ENCODE assay signal across 18 cellular contexts in the genomic region with DNA sequence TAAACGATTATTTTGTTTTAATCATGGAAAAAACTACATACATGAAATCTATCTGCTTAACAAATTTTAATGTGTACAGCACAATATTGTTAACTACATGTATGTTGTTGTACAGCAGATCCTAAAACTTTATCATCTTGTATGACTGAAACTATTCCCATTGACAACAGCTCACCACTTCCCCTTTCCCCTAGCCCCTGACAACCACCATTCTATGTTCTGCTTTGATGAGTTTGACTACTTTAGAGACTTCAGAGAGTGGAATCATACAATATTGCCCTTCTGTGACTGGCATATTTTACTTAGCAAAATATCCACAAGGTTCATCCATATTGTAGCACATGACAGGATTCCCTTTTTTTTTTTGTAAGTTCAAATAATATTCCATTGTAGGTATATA.
DNase-seq lines count a peak whose midpoint lies in the region; ATAC-seq and TF ChIP-seq lines count a peak whose summit lies in the region.
"Had no signal": no experiment of that assay in that cellular context is flagged by ENCODE, and none has a peak within 500 bp of the region (broad histone marks: within the 10 kb centered on the region; RNA-seq: fewer than 3 reads in every experiment).

No MANE protein-coding gene starts in this region.

- no peaks in the 10 kb centered on the region for H3K36me3 Mint-ChIP-seq in stimulated activated naive B cell treated with anti-CD40 and anti-IgM and Interleukin-4, amounts not matched to agents 10 μg/mL and 1 μg/mL and 100 μg/mL, for 72 hours

- in situ Hi-C loops in brain microvascular endothelial cell (cut with HindIII; ENCODE audit: low pct_ligation_motif_present, low sequenced_read_pairs) = no loop called here

- TF ChIP-seq CTCF in NB4 (IDR thresholded peaks at IDR 0.05; ENCODE audit: low read depth, low read length) (no peak), brain microvascular endothelial cell (IDR thresholded peaks at IDR 0.05; ENCODE audit: low read depth, low read length, missing control alignments) (no peak)

- DNase-seq in NB4 (ENCODE audit: low read depth) = peak; percentile 15
- DNase-seq in stimulated activated naive B cell treated with anti-CD40 and anti-IgM and Interleukin-4, amounts not matched to agents 10 μg/mL and 1 μg/mL and 100 μg/mL, for 72 hours = no peak
- no peak for DNase-seq in cardiac septum (ENCODE audit: low spot score)
- no peak for DNase-seq in brain microvascular endothelial cell
- DNase-seq: erythroblast, IMR-90, left colon, NCI-H1048, NCI-H2081 treated with DMSO at 0.1 percent for 48 hours, NCI-H510A treated with DMSO at 0.1 percent for 48 hours, SJCRH30 had no signal

- intact Hi-C loops in cardiac septum (cut with DNase I) = no loop called here

- no peak overlapping the region for H3K4me3 Mint-ChIP-seq in stimulated activated naive B cell treated with anti-CD40 and anti-IgM and Interleukin-4, amounts not matched to agents 10 μg/mL and 1 μg/mL and 100 μg/mL, for 72 hours
- H3K4me3 Mint-ChIP-seq: activated T-helper 17 cell treated with anti-CD3 and anti-CD28 coated beads, Interleukin-2, amount 50 U/mL, for 72 hours had no signal

- H3K9me3 Mint-ChIP-seq in stimulated activated naive B cell treated with anti-CD40 and anti-IgM and Interleukin-4, amounts not matched to agents 10 μg/mL and 1 μg/mL and 100 μg/mL, for 72 hours = no peaks in the 10 kb centered on the region
- H3K9me3 Mint-ChIP-seq: activated T-helper 17 cell treated with anti-CD3 and anti-CD28 coated beads, Interleukin-2, amount 50 U/mL, for 72 hours had no signal

- H3K4me1 Mint-ChIP-seq in stimulated activated naive B cell treated with anti-CD40 and anti-IgM and Interleukin-4, amounts not matched to agents 10 μg/mL and 1 μg/mL and 100 μg/mL, for 72 hours = peaks cover 3 to 5% of the 10 kb centered on the region in 2 donors
- H3K4me1 Mint-ChIP-seq: activated T-helper 17 cell treated with anti-CD3 and anti-CD28 coated beads, Interleukin-2, amount 50 U/mL, for 72 hours had no signal

- H3K4me3 ChIP-seq in NB4 (ENCODE audit: low read depth, low read length) (no peak overlapping the region), brain microvascular endothelial cell (ENCODE audit: low read depth, low read length) (no peak overlapping the region)
- H3K4me3 ChIP-seq: gastroesophageal sphincter, SJCRH30, thoracic aorta had no signal

- no peaks in the 10 kb centered on the region for H3K36me3 ChIP-seq in brain microvascular endothelial cell (replicated peaks)
- H3K36me3 ChIP-seq: gastroesophageal sphincter, SJCRH30, thoracic aorta had no signal

- H3K27me3 ChIP-seq in brain microvascular endothelial cell (replicated peaks) = no peaks in the 10 kb centered on the region
- H3K27me3 ChIP-seq: gastroesophageal sphincter, SJCRH30 had no signal

- TF ChIP-seq POLR2A in NB4 (IDR thresholded peaks at IDR 0.05; ENCODE audit: extremely low read depth, insufficient read length) = no peak

- ATAC-seq in GM19351 (IDR thresholded peaks at IDR 0.05; ENCODE audit: unreplicated experiment) = peak; percentile 86
- peak; percentile 67 for ATAC-seq in HG03139 (IDR thresholded peaks at IDR 0.05; ENCODE audit: unreplicated experiment)
- peak; percentile 94 for ATAC-seq in stimulated activated naive B cell treated with anti-CD40 and anti-IgM and Interleukin-4, amounts not matched to agents 10 μg/mL and 1 μg/mL and 100 μg/mL, for 72 hours (replicated peaks)
- no peak for ATAC-seq in HG03280 (IDR thresholded peaks at IDR 0.05; ENCODE audit: unreplicated experiment)
- ATAC-seq: activated CD4-positive, CD25-positive, alpha-beta regulatory T cell treated with anti-CD3 and anti-CD28 coated beads, Interleukin-2, amount 50 U/mL, for 24 hours; activated T-helper 17 cell treated with anti-CD3 and anti-CD28 coated beads, Interleukin-2, amount 50 U/mL, for 72 hours; gastroesophageal sphincter; left colon had no signal

- H3K27ac ChIP-seq in brain microvascular endothelial cell = no peak overlapping the region
- H3K27ac ChIP-seq: gastroesophageal sphincter, SJCRH30, thoracic aorta had no signal

- no peaks in the 10 kb centered on the region for H3K27me3 Mint-ChIP-seq in stimulated activated naive B cell treated with anti-CD40 and anti-IgM and Interleukin-4, amounts not matched to agents 10 μg/mL and 1 μg/mL and 100 μg/mL, for 72 hours
- H3K27me3 Mint-ChIP-seq: activated T-helper 17 cell treated with anti-CD3 and anti-CD28 coated beads, Interleukin-2, amount 50 U/mL, for 72 hours had no signal

- no peak overlapping the region for H3K27ac Mint-ChIP-seq in stimulated activated naive B cell treated with anti-CD40 and anti-IgM and Interleukin-4, amounts not matched to agents 10 μg/mL and 1 μg/mL and 100 μg/mL, for 72 hours
- H3K27ac Mint-ChIP-seq: activated T-helper 17 cell treated with anti-CD3 and anti-CD28 coated beads, Interleukin-2, amount 50 U/mL, for 72 hours had no signal
